Comparison of ENCODE assay signal across 21 cellular contexts in the genomic region with DNA sequence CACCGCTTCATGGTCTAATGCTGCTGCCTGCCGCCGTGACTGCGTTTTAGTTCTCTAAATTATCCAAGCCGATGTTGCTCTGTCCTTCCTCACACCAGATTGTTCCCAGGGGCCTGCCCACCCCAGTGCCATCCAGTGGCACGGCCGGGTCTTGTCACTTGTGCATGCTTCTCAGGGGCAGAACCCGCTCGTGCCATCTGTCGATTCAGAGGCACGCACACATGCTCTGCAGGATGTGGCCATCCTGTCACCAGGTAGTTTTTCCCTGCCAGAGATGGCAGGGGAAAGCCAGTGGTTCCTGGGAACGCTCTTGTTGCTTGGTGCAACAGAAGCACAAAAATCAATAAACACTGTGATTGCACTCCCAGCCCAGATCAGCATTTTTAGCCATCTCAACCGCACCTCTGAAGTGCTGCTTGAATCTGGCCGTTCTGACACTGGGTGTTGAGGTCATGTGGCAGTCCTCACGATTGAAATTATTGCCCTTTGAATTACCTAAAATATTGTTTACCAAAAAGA.
"Had no signal": no experiment of that assay in that cellular context is flagged by ENCODE, and none has a peak within 500 bp of the region (broad histone marks: within the 10 kb centered on the region; RNA-seq: fewer than 3 reads in every experiment).

No MANE protein-coding gene starts in this region.

- ATAC-seq: gastroesophageal sphincter; left ventricle myocardium superior; naive thymus-derived CD4-positive, alpha-beta T cell; sciatic nerve; stimulated activated naive CD8-positive, alpha-beta T cell treated with anti-CD3 and anti-CD28 coated beads, Interleukin-15, amount 100 ng/mL, for 72 hours; upper lobe of right lung had no signal

- H3K27me3 ChIP-seq: esophagus muscularis mucosa, gastroesophageal sphincter, neural progenitor cell, suprapubic skin, upper lobe of right lung had no signal

- DNase-seq: activated CD4-positive, alpha-beta T cell treated with anti-CD3 and anti-CD28 coated beads, Interleukin-2, amount 50 U/mL, for 4 hours; activated gamma-delta T cell treated with Interleukin-2 at 50 U/mL for 16 hours; activated naive CD8-positive, alpha-beta T cell treated with anti-CD3 and anti-CD28 coated beads for 36 hours; amniotic stem cell; effector CD8-positive, alpha-beta T cell; immature natural killer cell; kidney glomerular epithelial cell; left ventricle myocardium superior; mesendoderm; naive thymus-derived CD4-positive, alpha-beta T cell; stimulated activated CD4-positive, alpha-beta T cell treated with anti-CD3 and anti-CD28 coated beads, Interleukin-4, amount 100 ng/mL, for 1 hour; stimulated activated naive CD8-positive, alpha-beta T cell treated with anti-CD3 and anti-CD28 coated beads, Interleukin-15, amount 100 ng/mL, for 72 hours; upper lobe of right lung had no signal

- H3K27me3 Mint-ChIP-seq: activated naive CD8-positive, alpha-beta T cell treated with anti-CD3 and anti-CD28 coated beads for 36 hours; dendritic cell treated with granulocyte-macrophage colony-stimulating factor and Interleukin-4, amounts not matched to agents 40 ng/mL and 50 ng/mL, for 4 days; naive thymus-derived CD4-positive, alpha-beta T cell; stimulated activated naive CD8-positive, alpha-beta T cell treated with anti-CD3 and anti-CD28 coated beads, Interleukin-15, amount 100 ng/mL, for 72 hours had no signal

- H3K9me3 Mint-ChIP-seq: activated naive CD8-positive, alpha-beta T cell treated with anti-CD3 and anti-CD28 coated beads for 36 hours; activated T-helper 1 cell treated with anti-CD3 and anti-CD28 coated beads, Interleukin-12 subunit alpha, Interleukin-12 subunit beta, Interleukin-2, Interleukin-4 antibody, amounts not matched to agents 30 ng/mL and 10 ng/mL and 1 ng/mL, durations not matched to agents 14 hours and 24 hours and 36 hours; dendritic cell treated with granulocyte-macrophage colony-stimulating factor and Interleukin-4, amounts not matched to agents 40 ng/mL and 50 ng/mL, for 4 days; immature natural killer cell; neural progenitor cell; stimulated activated naive CD8-positive, alpha-beta T cell treated with anti-CD3 and anti-CD28 coated beads, Interleukin-15, amount 100 ng/mL, for 72 hours had no signal

- H3K36me3 ChIP-seq: neural progenitor cell had no signal

- H3K4me3 ChIP-seq: esophagus muscularis mucosa, gastroesophageal sphincter, neural progenitor cell, smooth muscle cell, suprapubic skin, upper lobe of right lung had no signal

- H3K9ac ChIP-seq: neural progenitor cell had no signal

- H3K4me3 Mint-ChIP-seq: activated naive CD8-positive, alpha-beta T cell treated with anti-CD3 and anti-CD28 coated beads for 36 hours; activated T-helper 1 cell treated with anti-CD3 and anti-CD28 coated beads, Interleukin-12 subunit alpha, Interleukin-12 subunit beta, Interleukin-2, Interleukin-4 antibody, amounts not matched to agents 30 ng/mL and 10 ng/mL and 1 ng/mL, durations not matched to agents 14 hours and 24 hours and 36 hours; dendritic cell treated with granulocyte-macrophage colony-stimulating factor and Interleukin-4, amounts not matched to agents 40 ng/mL and 50 ng/mL, for 4 days; immature natural killer cell; naive thymus-derived CD4-positive, alpha-beta T cell; neural progenitor cell; stimulated activated naive CD8-positive, alpha-beta T cell treated with anti-CD3 and anti-CD28 coated beads, Interleukin-15, amount 100 ng/mL, for 72 hours had no signal

- H3K4me1 ChIP-seq: esophagus muscularis mucosa, gastroesophageal sphincter, neural progenitor cell, suprapubic skin, upper lobe of right lung had no signal

- H2AFZ ChIP-seq: neural progenitor cell had no signal

- H3K27ac ChIP-seq: esophagus muscularis mucosa, gastroesophageal sphincter, neural progenitor cell, suprapubic skin, upper lobe of right lung had no signal

- H3K4me1 Mint-ChIP-seq: immature natural killer cell; naive thymus-derived CD4-positive, alpha-beta T cell; stimulated activated naive CD8-positive, alpha-beta T cell treated with anti-CD3 and anti-CD28 coated beads, Interleukin-15, amount 100 ng/mL, for 72 hours had no signal

- H3K4me2 ChIP-seq: neural progenitor cell, smooth muscle cell had no signal

- H3K27ac Mint-ChIP-seq: activated naive CD8-positive, alpha-beta T cell treated with anti-CD3 and anti-CD28 coated beads for 36 hours; activated T-helper 1 cell treated with anti-CD3 and anti-CD28 coated beads, Interleukin-12 subunit alpha, Interleukin-12 subunit beta, Interleukin-2, Interleukin-4 antibody, amounts not matched to agents 30 ng/mL and 10 ng/mL and 1 ng/mL, durations not matched to agents 14 hours and 24 hours and 36 hours; dendritic cell treated with granulocyte-macrophage colony-stimulating factor and Interleukin-4, amounts not matched to agents 40 ng/mL and 50 ng/mL, for 4 days; immature natural killer cell; naive thymus-derived CD4-positive, alpha-beta T cell; neural progenitor cell had no signal

- H3K9me3 ChIP-seq: esophagus muscularis mucosa, gastroesophageal sphincter, suprapubic skin, upper lobe of right lung had no signal
